In the genomic region with DNA sequence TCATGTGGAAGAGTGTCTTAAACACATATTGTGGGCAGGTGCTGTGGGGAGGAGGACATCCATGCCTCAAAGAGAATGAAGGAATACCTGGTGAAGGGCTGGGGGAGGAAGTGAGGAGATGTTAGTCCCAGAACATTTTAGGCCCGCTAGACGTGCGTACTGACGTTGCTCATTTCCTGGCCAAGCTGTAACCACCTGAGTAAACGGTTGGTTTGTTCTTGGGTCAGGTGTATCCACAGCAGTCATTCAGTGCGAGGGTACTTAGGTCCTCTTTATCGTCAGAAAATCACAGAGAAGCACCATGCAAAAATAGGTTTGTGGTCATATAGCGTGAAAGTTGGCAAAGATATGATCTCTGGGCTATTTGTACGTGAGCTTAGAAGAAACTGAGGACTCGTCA, we compare ENCODE assay signal across 10 cellular contexts. TPM values are rescaled to one million over a fixed set of nuclear protein-coding genes. Genes with fewer than 3 reads are reported as not detected.
DNase-seq lines count a peak whose midpoint lies in the region; ATAC-seq lines count a peak whose summit lies in the region.
"Had no signal": no experiment of that assay in that cellular context is flagged by ENCODE, and none has a peak within 500 bp of the region (broad histone marks: within the 10 kb centered on the region; RNA-seq: fewer than 3 reads in every experiment).

No MANE protein-coding gene starts in this region.

- H3K27ac Mint-ChIP-seq in activated CD4-positive, alpha-beta T cell treated with anti-CD3 and anti-CD28 coated beads, Interleukin-2, amount 10 ng/mL, durations not matched to agents 24 days and 14 days, result peak overlapping the region; percentile 69
- peak overlapping the region; percentile 29 to 81 for H3K27ac Mint-ChIP-seq in effector memory CD8-positive, alpha-beta T cell
- peak overlapping the region; percentile 67 for H3K27ac Mint-ChIP-seq in stimulated activated memory B cell treated with anti-CD40 and anti-IgM and Interleukin-4, amounts not matched to agents 10 μg/mL and 1 μg/mL and 100 μg/mL, for 72 hours

- no peaks in the 10 kb centered on the region for H3K27me3 Mint-ChIP-seq in activated CD4-positive, alpha-beta T cell treated with anti-CD3 and anti-CD28 coated beads, Interleukin-2, amount 10 ng/mL, durations not matched to agents 24 days and 14 days
- no peaks in the 10 kb centered on the region for H3K27me3 Mint-ChIP-seq in effector memory CD8-positive, alpha-beta T cell
- H3K27me3 Mint-ChIP-seq in stimulated activated memory B cell treated with anti-CD40 and anti-IgM and Interleukin-4, amounts not matched to agents 10 μg/mL and 1 μg/mL and 100 μg/mL, for 72 hours, result no peaks in the 10 kb centered on the region

- no peak for DNase-seq in activated CD4-positive, alpha-beta T cell treated with anti-CD3 and anti-CD28 coated beads, Interleukin-2, amount 10 ng/mL, durations not matched to agents 24 days and 14 days
- no peak for DNase-seq in activated CD4-positive, alpha-beta T cell treated with anti-CD3 and anti-CD28 coated beads for 1 hour
- peak; percentile 74 for DNase-seq in NCI-H2029 (lab: John Stamatoyannopoulos, UW)
- DNase-seq in effector memory CD8-positive, alpha-beta T cell, result peak in 2 of 3 experiments; percentile 12 to 15
- no peak for DNase-seq in posterior cingulate gyrus
- DNase-seq in hippocampal formation (lab: John Stamatoyannopoulos, UW), result no peak
- DNase-seq: activated naive CD4-positive, alpha-beta T cell; DMS53 had no signal

- peak; percentile 95 for ATAC-seq in effector memory CD8-positive, alpha-beta T cell (replicated peaks)
- ATAC-seq in stimulated activated memory B cell treated with anti-CD40 and anti-IgM and Interleukin-4, amounts not matched to agents 10 μg/mL and 1 μg/mL and 100 μg/mL, for 72 hours, result no peak
- ATAC-seq in GM18520 (IDR thresholded peaks at IDR 0.05; ENCODE audit: unreplicated experiment), result no peak

- H3K9me3 Mint-ChIP-seq in activated CD4-positive, alpha-beta T cell treated with anti-CD3 and anti-CD28 coated beads, Interleukin-2, amount 10 ng/mL, durations not matched to agents 24 days and 14 days, result no peaks in the 10 kb centered on the region
- H3K9me3 Mint-ChIP-seq in effector memory CD8-positive, alpha-beta T cell, result no peaks in the 10 kb centered on the region
- peaks cover 2% of the 10 kb centered on the region for H3K9me3 Mint-ChIP-seq in stimulated activated memory B cell treated with anti-CD40 and anti-IgM and Interleukin-4, amounts not matched to agents 10 μg/mL and 1 μg/mL and 100 μg/mL, for 72 hours

- H3K4me3 Mint-ChIP-seq in activated CD4-positive, alpha-beta T cell treated with anti-CD3 and anti-CD28 coated beads, Interleukin-2, amount 10 ng/mL, durations not matched to agents 24 days and 14 days, result no peak overlapping the region
- H3K4me3 Mint-ChIP-seq in effector memory CD8-positive, alpha-beta T cell, result peak overlapping the region; percentile 47 to 57
- H3K4me3 Mint-ChIP-seq in stimulated activated memory B cell treated with anti-CD40 and anti-IgM and Interleukin-4, amounts not matched to agents 10 μg/mL and 1 μg/mL and 100 μg/mL, for 72 hours, result peak overlapping the region; percentile 0

- H3K36me3 Mint-ChIP-seq in activated CD4-positive, alpha-beta T cell treated with anti-CD3 and anti-CD28 coated beads, Interleukin-2, amount 10 ng/mL, durations not matched to agents 24 days and 14 days (ENCODE audit: low read depth), result peaks cover 69% of the 10 kb centered on the region
- H3K36me3 Mint-ChIP-seq in effector memory CD8-positive, alpha-beta T cell (ENCODE audit: insufficient read depth), result peaks cover 21% of the 10 kb centered on the region
- peaks cover 50% of the 10 kb centered on the region for H3K36me3 Mint-ChIP-seq in stimulated activated memory B cell treated with anti-CD40 and anti-IgM and Interleukin-4, amounts not matched to agents 10 μg/mL and 1 μg/mL and 100 μg/mL, for 72 hours

- peaks cover 39% of the 10 kb centered on the region for H3K4me1 Mint-ChIP-seq in activated CD4-positive, alpha-beta T cell treated with anti-CD3 and anti-CD28 coated beads, Interleukin-2, amount 10 ng/mL, durations not matched to agents 24 days and 14 days
- H3K4me1 Mint-ChIP-seq in effector memory CD8-positive, alpha-beta T cell (ENCODE audit: low read depth in 2 of 2), result peaks cover 37 to 60% of the 10 kb centered on the region in 2 donors
- peaks cover 74% of the 10 kb centered on the region for H3K4me1 Mint-ChIP-seq in stimulated activated memory B cell treated with anti-CD40 and anti-IgM and Interleukin-4, amounts not matched to agents 10 μg/mL and 1 μg/mL and 100 μg/mL, for 72 hours

- intact Hi-C loops in activated CD4-positive, alpha-beta T cell treated with anti-CD3 and anti-CD28 coated beads, Interleukin-2, amount 10 ng/mL, durations not matched to agents 24 days and 14 days (cut with micrococcal nuclease), result no loop called here
- intact Hi-C loops in posterior cingulate gyrus (cut with DNase I), result no loop called here

RNA-seq across cellular contexts. Expression of gene ARHGEF7, which starts 51.8 kb away (rescaled TPM):
- total RNA-seq in activated CD4-positive, alpha-beta T cell treated with anti-CD3 and anti-CD28 coated beads, Interleukin-2, amount 10 ng/mL, durations not matched to agents 24 days and 14 days, result 69.3 and 72.3 TPM in 2 replicates

Comparison
In these comparisons a context has a peak if more than half of its experiments do, and no peak if none do; other contexts are left out.
1. DNase-seq: peak in NCI-H2029 (single experiment) and effector memory CD8-positive, alpha-beta T cell (2 of 3); none in activated CD4-positive, alpha-beta T cell treated with anti-CD3 and anti-CD28 coated beads, Interleukin-2, amount 10 ng/mL, durations not matched to agents 24 days and 14 days (single experiment), activated CD4-positive, alpha-beta T cell treated with anti-CD3 and anti-CD28 coated beads for 1 hour (single experiment), posterior cingulate gyrus (0 of 10) and hippocampal formation (0 of 2).
2. Peak in every context shown above with its lines, with median percentiles within 50 percentile points of each other: H3K27ac Mint-ChIP-seq.